Comparison of ENCODE assay signal across 20 cellular contexts in genomic region chr22:49349841-49350381, GRCh38.
"Had no signal": no experiment of that assay in that cellular context is flagged by ENCODE, and none has a peak within 500 bp of the region (broad histone marks: within the 10 kb centered on the region; RNA-seq: fewer than 3 reads in every experiment).

No MANE protein-coding gene starts in this region.

- H3K4me1 ChIP-seq: left lung, prostate gland had no signal

- H3K27ac ChIP-seq: dorsolateral prefrontal cortex, left lung, prostate gland had no signal

- H3K9me3 Mint-ChIP-seq: activated naive CD4-positive, alpha-beta T cell treated with anti-CD3 and anti-CD28 coated beads for 36 hours; activated naive CD8-positive, alpha-beta T cell treated with anti-CD3 and anti-CD28 coated beads, Interleukin-2, amount 50 U/mL, for 24 hours; activated T-helper 1 cell treated with anti-CD3 and anti-CD28 coated beads, Interleukin-12 subunit alpha, Interleukin-12 subunit beta, Interleukin-2, Interleukin-4 antibody, amounts not matched to agents 30 ng/mL and 10 ng/mL and 1 ng/mL, durations not matched to agents 14 hours and 24 hours and 36 hours; nephron progenitor cell; T-cell; type B pancreatic cell had no signal

- ATAC-seq: activated CD4-positive, CD25-positive, alpha-beta regulatory T cell treated with anti-CD3 and anti-CD28 coated beads, Interleukin-2, amount 50 U/mL, for 24 hours; activated naive CD8-positive, alpha-beta T cell treated with anti-CD3 and anti-CD28 coated beads, Interleukin-2, amount 50 U/mL, for 24 hours; esophagus mucosa; left lung; stimulated activated naive CD8-positive, alpha-beta T cell treated with anti-CD3 and anti-CD28 coated beads, Interleukin-15, Interleukin-2, amounts not matched to agents 100 U/mL and 50 U/mL, for 24 hours; T-cell had no signal

- H3K27ac Mint-ChIP-seq: activated naive CD4-positive, alpha-beta T cell treated with anti-CD3 and anti-CD28 coated beads for 36 hours; activated naive CD8-positive, alpha-beta T cell treated with anti-CD3 and anti-CD28 coated beads, Interleukin-2, amount 50 U/mL, for 24 hours; activated T-helper 1 cell treated with anti-CD3 and anti-CD28 coated beads, Interleukin-12 subunit alpha, Interleukin-12 subunit beta, Interleukin-2, Interleukin-4 antibody, amounts not matched to agents 30 ng/mL and 10 ng/mL and 1 ng/mL, durations not matched to agents 14 hours and 24 hours and 36 hours; nephron progenitor cell; T-cell; type B pancreatic cell had no signal

- DNase-seq: activated CD4-positive, alpha-beta T cell treated with anti-CD3 and anti-CD28 coated beads, Interleukin-2, amount 50 U/mL, for 1 hour; activated CD8-positive, alpha-beta memory T cell treated with anti-CD3 and anti-CD28 coated beads for 24 hours; activated naive CD4-positive, alpha-beta T cell treated with anti-CD3 and anti-CD28 coated beads for 36 hours; activated naive CD8-positive, alpha-beta T cell treated with anti-CD3 and anti-CD28 coated beads, Interleukin-2, amount 50 U/mL, for 24 hours; mesendoderm; nephron progenitor cell; right cardiac atrium; small intestine; stimulated activated CD4-positive, alpha-beta T cell treated with anti-CD3 and anti-CD28 coated beads, Interleukin-4, amount 100 ng/mL, for 4 hours; stimulated activated CD8-positive, alpha-beta memory T cell treated with anti-CD3 and anti-CD28 coated beads, Interleukin-4, amount 100 ng/mL, for 48 hours; stimulated activated naive CD8-positive, alpha-beta T cell treated with anti-CD3 and anti-CD28 coated beads, Interleukin-15, Interleukin-2, amounts not matched to agents 100 U/mL and 50 U/mL, for 24 hours; T-cell; T-helper 9 cell had no signal

- H3K4me3 ChIP-seq: dorsolateral prefrontal cortex, left lung, prostate gland had no signal

- H3K9me3 ChIP-seq: left lung, prostate gland had no signal

- H3K4me1 Mint-ChIP-seq: activated naive CD8-positive, alpha-beta T cell treated with anti-CD3 and anti-CD28 coated beads, Interleukin-2, amount 50 U/mL, for 24 hours; T-cell had no signal

- H3K36me3 Mint-ChIP-seq: T-cell, type B pancreatic cell had no signal

- H3K4me3 Mint-ChIP-seq: activated naive CD4-positive, alpha-beta T cell treated with anti-CD3 and anti-CD28 coated beads for 36 hours; activated naive CD8-positive, alpha-beta T cell treated with anti-CD3 and anti-CD28 coated beads, Interleukin-2, amount 50 U/mL, for 24 hours; activated T-helper 1 cell treated with anti-CD3 and anti-CD28 coated beads, Interleukin-12 subunit alpha, Interleukin-12 subunit beta, Interleukin-2, Interleukin-4 antibody, amounts not matched to agents 30 ng/mL and 10 ng/mL and 1 ng/mL, durations not matched to agents 14 hours and 24 hours and 36 hours; nephron progenitor cell; T-cell; type B pancreatic cell had no signal

- H3K36me3 ChIP-seq: left lung, prostate gland had no signal
